In the genomic region with DNA sequence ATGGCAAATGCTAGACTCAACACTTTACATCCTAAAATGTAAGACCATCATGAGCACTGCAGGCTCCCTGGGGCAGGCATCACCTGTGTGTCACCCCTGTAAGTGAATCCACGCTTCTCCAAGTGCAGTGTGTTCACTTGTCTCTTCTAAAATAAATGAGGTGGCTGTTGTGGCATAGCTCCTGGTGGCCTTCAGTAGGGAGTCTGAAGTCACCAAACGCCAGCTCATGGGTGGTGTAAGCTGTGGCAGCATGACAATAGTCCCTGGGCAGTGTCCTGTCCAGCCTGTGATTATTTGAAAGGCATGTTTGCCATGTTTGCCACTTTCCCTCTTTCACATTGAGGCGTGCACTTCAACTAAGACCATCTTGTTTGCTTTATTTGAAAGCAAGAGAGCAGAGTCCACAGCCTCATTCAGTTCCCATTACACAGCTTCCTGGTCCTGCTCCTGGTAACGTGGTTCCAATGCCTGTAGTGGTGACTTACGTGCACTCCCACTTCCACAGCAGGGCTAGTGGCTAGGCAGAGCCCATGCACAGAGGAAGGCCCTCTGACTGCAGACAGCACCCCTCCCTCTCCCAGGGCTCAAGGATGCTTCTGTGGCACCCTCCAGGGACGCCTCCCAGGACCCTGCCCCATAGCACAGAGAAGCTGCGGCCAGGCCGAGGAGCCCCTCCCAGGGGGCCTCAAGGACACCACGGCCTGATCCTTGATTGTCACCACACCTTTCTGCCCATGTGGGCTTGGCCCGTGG, we compare ENCODE assay signal across 26 cellular contexts. TPM values are rescaled to one million over a fixed set of nuclear protein-coding genes. Genes with fewer than 3 reads are reported as not detected.
DNase-seq lines count a peak whose midpoint lies in the region; ATAC-seq and TF ChIP-seq lines count a peak whose summit lies in the region.
"Had no signal": no experiment of that assay in that cellular context is flagged by ENCODE, and none has a peak within 500 bp of the region (broad histone marks: within the 10 kb centered on the region; RNA-seq: fewer than 3 reads in every experiment).

No MANE protein-coding gene starts in this region.

- H2AFZ ChIP-seq in hepatocyte (peak overlapping the region; percentile 6), osteoblast (ENCODE audit: low read length) (no peak overlapping the region)

- no peaks in the 10 kb centered on the region for H3K27me3 ChIP-seq in CD8-positive, alpha-beta T cell (ENCODE audit: insufficient read depth, low read length)
- no peaks in the 10 kb centered on the region for H3K27me3 ChIP-seq in hepatocyte
- no peaks in the 10 kb centered on the region for H3K27me3 ChIP-seq in osteoblast (ENCODE audit: insufficient read depth, low read length)
- H3K27me3 ChIP-seq: BLaER1 treated with 17β-estradiol and CSF1 and Interleukin-3, amounts not matched to agents 10 nM and 100 nM; brain microvascular endothelial cell; MG63; sigmoid colon had no signal

- H3K27ac Mint-ChIP-seq in CD8-positive, alpha-beta T cell, result peak overlapping the region; percentile 27
- no peak overlapping the region for H3K27ac Mint-ChIP-seq in HFFc6
- H3K27ac Mint-ChIP-seq: activated naive CD4-positive, alpha-beta T cell treated with anti-CD3 and anti-CD28 coated beads for 36 hours; activated T-helper 1 cell treated with anti-CD3 and anti-CD28 coated beads, Interleukin-12 subunit alpha, Interleukin-12 subunit beta, Interleukin-2, Interleukin-4 antibody, amounts not matched to agents 30 ng/mL and 10 ng/mL and 1 ng/mL, durations not matched to agents 14 hours and 24 hours and 36 hours; progenitor cell of endocrine pancreas; T-helper 17 cell had no signal

- H3K9me3 Mint-ChIP-seq in CD8-positive, alpha-beta T cell, result no peaks in the 10 kb centered on the region
- no peaks in the 10 kb centered on the region for H3K9me3 Mint-ChIP-seq in HFFc6
- H3K9me3 Mint-ChIP-seq: activated naive CD4-positive, alpha-beta T cell treated with anti-CD3 and anti-CD28 coated beads for 36 hours; activated T-helper 1 cell treated with anti-CD3 and anti-CD28 coated beads, Interleukin-12 subunit alpha, Interleukin-12 subunit beta, Interleukin-2, Interleukin-4 antibody, amounts not matched to agents 30 ng/mL and 10 ng/mL and 1 ng/mL, durations not matched to agents 14 hours and 24 hours and 36 hours had no signal

- no peaks in the 10 kb centered on the region for H3K79me2 ChIP-seq in hepatocyte
- H3K79me2 ChIP-seq in osteoblast (ENCODE audit: insufficient read depth, low read length), result no peaks in the 10 kb centered on the region

- DNase-seq in CD8-positive, alpha-beta T cell, result no peak
- peak; percentile 88 for DNase-seq in HuH-7 (ENCODE audit: low spot score)
- DNase-seq in hepatocyte (ENCODE audit: low spot score), result peak; percentile 62
- DNase-seq in osteoblast (ENCODE audit: insufficient read length, low spot score, missing footprints), result peak; percentile 43
- DNase-seq in HFFc6, result no peak
- no peak for DNase-seq in superior temporal gyrus (ENCODE audit: extremely low spot score)
- DNase-seq: activated naive CD4-positive, alpha-beta T cell treated with anti-CD3 and anti-CD28 coated beads for 36 hours; amniotic stem cell; brain microvascular endothelial cell; effector CD8-positive, alpha-beta T cell; erythroblast; H7; kidney glomerular epithelial cell; MG63; NCI-H1417; NCI-H446 treated with DMSO at 0.1 percent for 48 hours; OCI-M1; sigmoid colon; stimulated activated CD4-positive, alpha-beta T cell treated with anti-CD3 and anti-CD28 coated beads, Interleukin-15, amount 100 ng/mL, for 24 hours; stimulated activated naive CD4-positive, alpha-beta T cell treated with Interleukin-2 at 50 U/mL for 16 hours; T-helper 17 cell had no signal

- whole genome bisulfite sequencing in hepatocyte (ENCODE audit: low lambda C conversion rate, missing lambda C conversion rate), result 57% methylated on average over 10 of the region's 10 CpGs

- CTCF ChIA-PET in CD8-positive, alpha-beta T cell (lab: Charles Lee), result interaction anchor here (1.8 kb wide), 1 partner anchor 15 kb away, joined by 8 read pairs; no protein-coding TSS in a partner anchor

- no peak for TF ChIP-seq CTCF in CD8-positive, alpha-beta T cell (IDR thresholded peaks at IDR 0.05)
- no peak for TF ChIP-seq CTCF in hepatocyte (IDR thresholded peaks at IDR 0.05; ENCODE audit: poor library complexity)
- no peak for TF ChIP-seq CTCF in osteoblast (IDR thresholded peaks at IDR 0.05; ENCODE audit: extremely low read depth, low read depth, low read length)
- TF ChIP-seq CTCF in HFFc6 (IDR thresholded peaks at IDR 0.05), result no peak

- H3K27me3 Mint-ChIP-seq in CD8-positive, alpha-beta T cell (ENCODE audit: low read depth), result no peaks in the 10 kb centered on the region
- H3K27me3 Mint-ChIP-seq in HFFc6 (ENCODE audit: insufficient read depth), result no peaks in the 10 kb centered on the region
- H3K27me3 Mint-ChIP-seq: progenitor cell of endocrine pancreas, T-helper 17 cell had no signal

- H3K36me3 Mint-ChIP-seq in CD8-positive, alpha-beta T cell, result peaks cover 92% of the 10 kb centered on the region
- no peaks in the 10 kb centered on the region; the same call in 1 of the 2 replicates for H3K36me3 Mint-ChIP-seq in HFFc6 (ENCODE audit: low read depth)

- no peak overlapping the region for H3K27ac ChIP-seq in CD8-positive, alpha-beta T cell (ENCODE audit: low read depth, low read length)
- peak overlapping the region; percentile 87 for H3K27ac ChIP-seq in hepatocyte
- H3K27ac ChIP-seq in osteoblast (ENCODE audit: low read depth, low read length), result no peak overlapping the region
- H3K27ac ChIP-seq: BLaER1 treated with 17β-estradiol and CSF1 and Interleukin-3, amounts not matched to agents 10 nM and 100 nM; brain microvascular endothelial cell; sigmoid colon had no signal

- intact Hi-C loops in CD8-positive, alpha-beta T cell (cut with DNase I, micrococcal nuclease), result no loop called here

- no peak overlapping the region for H3K4me3 ChIP-seq in CD8-positive, alpha-beta T cell (ENCODE audit: low read depth, low read length)
- H3K4me3 ChIP-seq in hepatocyte, result no peak overlapping the region
- no peak overlapping the region for H3K4me3 ChIP-seq in osteoblast (ENCODE audit: insufficient read depth, low read length)
- H3K4me3 ChIP-seq: BLaER1 treated with 17β-estradiol and CSF1 and Interleukin-3, amounts not matched to agents 10 nM and 100 nM; MG63; sigmoid colon had no signal

- H3K4me1 Mint-ChIP-seq in CD8-positive, alpha-beta T cell (ENCODE audit: low read depth), result peaks cover 11% of the 10 kb centered on the region
- no peaks in the 10 kb centered on the region for H3K4me1 Mint-ChIP-seq in HFFc6 (ENCODE audit: low read depth)

- no peaks in the 10 kb centered on the region for H3K9me3 ChIP-seq in CD8-positive, alpha-beta T cell (ENCODE audit: low read length)
- no peaks in the 10 kb centered on the region for H3K9me3 ChIP-seq in hepatocyte (ENCODE audit: low read depth)
- no peaks in the 10 kb centered on the region for H3K9me3 ChIP-seq in osteoblast (ENCODE audit: low read depth, low read length)
- H3K9me3 ChIP-seq: BLaER1 treated with 17β-estradiol and CSF1 and Interleukin-3, amounts not matched to agents 10 nM and 100 nM; MG63; sigmoid colon had no signal

- H3K9me2 ChIP-seq in hepatocyte (replicated peaks; ENCODE audit: insufficient read depth), result no peaks in the 10 kb centered on the region

- no peaks in the 10 kb centered on the region for H4K20me1 ChIP-seq in hepatocyte (ENCODE audit: insufficient read depth, poor library complexity, severe bottlenecking)
- no peaks in the 10 kb centered on the region for H4K20me1 ChIP-seq in osteoblast (ENCODE audit: insufficient read depth, low read length)
- H4K20me1 ChIP-seq: BLaER1 treated with 17β-estradiol and CSF1 and Interleukin-3, amounts not matched to agents 10 nM and 100 nM had no signal

- ATAC-seq in CD8-positive, alpha-beta T cell, result no peak
- ATAC-seq in GM18858 (IDR thresholded peaks at IDR 0.05; ENCODE audit: unreplicated experiment), result no peak
- ATAC-seq: SK-N-SH treated with all-trans-retinoic acid at 6 μM for 48 hours, T-helper 17 cell had no signal

- H3K4me2 ChIP-seq in hepatocyte (peak overlapping the region; percentile 67), osteoblast (ENCODE audit: insufficient read depth, low read length) (no peak overlapping the region)
- H3K4me2 ChIP-seq: BLaER1 treated with 17β-estradiol and CSF1 and Interleukin-3, amounts not matched to agents 10 nM and 100 nM had no signal

- H3K4me3 Mint-ChIP-seq in CD8-positive, alpha-beta T cell, result no peak overlapping the region
- H3K4me3 Mint-ChIP-seq in HFFc6, result no peak overlapping the region
- H3K4me3 Mint-ChIP-seq: activated naive CD4-positive, alpha-beta T cell treated with anti-CD3 and anti-CD28 coated beads for 36 hours; activated T-helper 1 cell treated with anti-CD3 and anti-CD28 coated beads, Interleukin-12 subunit alpha, Interleukin-12 subunit beta, Interleukin-2, Interleukin-4 antibody, amounts not matched to agents 30 ng/mL and 10 ng/mL and 1 ng/mL, durations not matched to agents 14 hours and 24 hours and 36 hours; T-helper 17 cell had no signal

- POLR2A ChIA-PET in CD8-positive, alpha-beta T cell (lab: Charles Lee), result no interaction called here

- no peaks in the 10 kb centered on the region for H3K4me1 ChIP-seq in CD8-positive, alpha-beta T cell (ENCODE audit: insufficient read depth, low read length)
- H3K4me1 ChIP-seq in hepatocyte (ENCODE audit: insufficient read depth) (peaks cover 12% of the 10 kb centered on the region), osteoblast (ENCODE audit: insufficient read depth, low read length) (no peaks in the 10 kb centered on the region)
- H3K4me1 ChIP-seq: sigmoid colon had no signal

- peaks cover 68% of the 10 kb centered on the region for H3K36me3 ChIP-seq in CD8-positive, alpha-beta T cell (ENCODE audit: insufficient read depth, low read length)
- H3K36me3 ChIP-seq in hepatocyte (replicated peaks; ENCODE audit: insufficient read depth, low read depth) (no peaks in the 10 kb centered on the region), osteoblast (ENCODE audit: insufficient read depth, low read length) (peaks cover 3% of the 10 kb centered on the region)
- H3K36me3 ChIP-seq: MG63 had no signal

RNA-seq across cellular contexts. Expression of a gene that starts 24.3 kb away (rescaled TPM):
- 10 to 100 TPM; 19.7 to 24.1 TPM for total RNA-seq in CD8-positive, alpha-beta T cell
- total RNA-seq in hepatocyte (50.7 and 58.4 TPM in 2 replicates), osteoblast (17.4 and 21.2 TPM in 2 replicates)
- polyA plus RNA-seq in hepatocyte, result 48.8 and 49.9 TPM in 2 replicates
- 10 to 100 TPM; 12.5 to 16.9 (median 15.7) TPM for total RNA-seq in HFFc6 (2021; fragmentation: NEBNext Ultra II Directional; extraction: Animal tissue kit (Norgen Biotek cat#: 25700))

RNA-seq across cellular contexts. Expression of a gene that starts 24.3 kb away (rescaled TPM):
- 10 to 100 TPM; 12.5 to 14.4 TPM for total RNA-seq in CD8-positive, alpha-beta T cell
- total RNA-seq in hepatocyte (64.9 and 80.0 TPM in 2 replicates), osteoblast (31.5 and 36.2 TPM in 2 replicates)
- 78.8 and 80.4 TPM in 2 replicates for polyA plus RNA-seq in hepatocyte
- 10 to 100 TPM; 38.3 to 43.2 (median 41.6) TPM for total RNA-seq in HFFc6 (2021; fragmentation: NEBNext Ultra II Directional; extraction: Animal tissue kit (Norgen Biotek cat#: 25700))

Comparison
In these comparisons a context has a peak if more than half of its experiments do, and no peak if none do; other contexts are left out.
1. DNase-seq: peak in HuH-7 (single experiment), hepatocyte (single experiment) and osteoblast (single experiment); none in CD8-positive, alpha-beta T cell (0 of 7), HFFc6 (single experiment) and superior temporal gyrus (single experiment).